Comparison of ENCODE assay signal across 22 cellular contexts in genomic region chr11:45270946-45271345, GRCh38. TPM values are rescaled to one million over a fixed set of nuclear protein-coding genes. Genes with fewer than 3 reads are reported as not detected.
"Had no signal": no experiment of that assay in that cellular context is flagged by ENCODE, and none has a peak within 500 bp of the region (broad histone marks: within the 10 kb centered on the region; RNA-seq: fewer than 3 reads in every experiment).

No MANE protein-coding gene starts in this region.

- H3K9me3 Mint-ChIP-seq: dendritic cell treated with granulocyte-macrophage colony-stimulating factor and Interleukin-4, amounts not matched to agents 40 ng/mL and 50 ng/mL, for 4 days had no signal

- DNase-seq: esophagus squamous epithelium; foreskin fibroblast; glutamatergic neuron; kidney glomerular epithelial cell; mammary epithelial cell; naive thymus-derived CD8-positive, alpha-beta T cell; posterior cingulate gyrus; stimulated activated CD4-positive, alpha-beta T cell treated with anti-CD3 and anti-CD28 coated beads, Interleukin-2, amount 100 ng/mL, for 24 hours; stimulated activated CD4-positive, alpha-beta T cell treated with anti-CD3 and anti-CD28 coated beads, Interleukin-4, amount 100 ng/mL, for 4 hours; stimulated activated naive B cell treated with anti-CD40 and anti-IgM and Interleukin-4, amounts not matched to agents 10 μg/mL and 1 μg/mL and 100 μg/mL, for 72 hours; stimulated activated naive CD8-positive, alpha-beta T cell treated with anti-CD3 and anti-CD28 coated beads, Interleukin-15, amount 100 ng/mL, for 72 hours; transverse colon had no signal

- H3K9me3 ChIP-seq: esophagus squamous epithelium, gastroesophageal sphincter, neutrophil, thoracic aorta, transverse colon had no signal

- H3K4me1 ChIP-seq: gastroesophageal sphincter had no signal

- H3K4me1 Mint-ChIP-seq: naive thymus-derived CD8-positive, alpha-beta T cell; stimulated activated naive B cell treated with anti-CD40 and anti-IgM and Interleukin-4, amounts not matched to agents 10 μg/mL and 1 μg/mL and 100 μg/mL, for 72 hours; stimulated activated naive CD8-positive, alpha-beta T cell treated with anti-CD3 and anti-CD28 coated beads, Interleukin-15, amount 100 ng/mL, for 72 hours had no signal

- H3K36me3 Mint-ChIP-seq: stimulated activated naive B cell treated with anti-CD40 and anti-IgM and Interleukin-4, amounts not matched to agents 10 μg/mL and 1 μg/mL and 100 μg/mL, for 72 hours had no signal

- H3K4me3 Mint-ChIP-seq: dendritic cell treated with granulocyte-macrophage colony-stimulating factor and Interleukin-4, amounts not matched to agents 40 ng/mL and 50 ng/mL, for 4 days; naive thymus-derived CD8-positive, alpha-beta T cell; stimulated activated naive B cell treated with anti-CD40 and anti-IgM and Interleukin-4, amounts not matched to agents 10 μg/mL and 1 μg/mL and 100 μg/mL, for 72 hours; stimulated activated naive CD8-positive, alpha-beta T cell treated with anti-CD3 and anti-CD28 coated beads, Interleukin-15, amount 100 ng/mL, for 72 hours had no signal

- H3K27me3 ChIP-seq: transverse colon had no signal

- H3K36me3 ChIP-seq: esophagus squamous epithelium, gastroesophageal sphincter, neutrophil, thoracic aorta, transverse colon had no signal

- H3K4me3 ChIP-seq: esophagus squamous epithelium, gastroesophageal sphincter, thoracic aorta, transverse colon had no signal

- H3K27ac Mint-ChIP-seq: dendritic cell treated with granulocyte-macrophage colony-stimulating factor and Interleukin-4, amounts not matched to agents 40 ng/mL and 50 ng/mL, for 4 days; naive thymus-derived CD8-positive, alpha-beta T cell; stimulated activated naive B cell treated with anti-CD40 and anti-IgM and Interleukin-4, amounts not matched to agents 10 μg/mL and 1 μg/mL and 100 μg/mL, for 72 hours; stimulated activated naive CD8-positive, alpha-beta T cell treated with anti-CD3 and anti-CD28 coated beads, Interleukin-15, amount 100 ng/mL, for 72 hours had no signal

- FAIRE-seq: colon had no signal

- H3K27ac ChIP-seq: esophagus squamous epithelium, gastroesophageal sphincter, neutrophil, thoracic aorta, transverse colon had no signal

RNA-seq across cellular contexts. Expression of gene SYT13, which starts 15.2 kb away (rescaled TPM):
- total RNA-seq: mesenteric fat pad; naive thymus-derived CD8-positive, alpha-beta T cell; pulmonary artery endothelial cell; sciatic nerve; subcutaneous adipose tissue; thoracic aorta; ureter had no signal
